In the genomic region with DNA sequence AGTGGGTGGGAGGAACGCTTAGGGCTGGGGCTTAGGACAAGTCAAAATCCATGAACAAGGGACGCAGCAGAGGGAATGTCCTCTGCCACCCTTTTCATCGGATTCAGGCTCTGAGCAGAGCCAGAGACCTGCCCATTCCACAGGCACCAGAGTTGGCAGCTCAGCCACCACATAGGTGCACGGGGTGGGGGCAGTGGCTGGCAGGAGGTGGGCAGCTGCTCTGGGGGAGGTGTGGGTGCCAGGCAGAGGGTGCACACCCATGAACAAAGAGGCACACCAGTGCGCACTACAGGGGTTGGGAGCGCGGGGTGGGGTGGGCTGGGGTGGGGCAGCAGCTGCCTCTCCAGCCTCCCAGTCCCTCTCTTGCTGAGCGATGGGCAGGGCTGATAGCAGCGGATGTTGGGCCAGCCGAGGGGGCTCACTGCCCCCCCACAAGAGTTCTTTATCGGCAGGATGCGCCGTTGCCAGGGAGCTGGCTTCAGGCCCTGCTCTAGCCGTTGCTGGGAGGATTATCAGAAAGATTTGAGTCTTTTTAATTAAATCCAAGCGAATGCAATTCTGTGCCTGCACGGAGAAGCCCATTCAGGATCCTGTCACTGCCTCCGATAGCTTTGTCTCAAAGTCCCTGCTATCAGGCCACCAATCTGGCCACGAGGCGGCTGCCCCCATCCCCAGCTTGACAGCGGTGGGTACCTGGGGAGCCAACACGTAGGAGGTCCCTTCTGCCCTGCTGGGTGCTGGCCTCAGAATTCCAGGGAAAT, we compare ENCODE assay signal across 16 cellular contexts.
DNase-seq lines count a peak whose midpoint lies in the region; ATAC-seq and TF ChIP-seq lines count a peak whose summit lies in the region.
"Had no signal": no experiment of that assay in that cellular context is flagged by ENCODE, and none has a peak within 500 bp of the region (broad histone marks: within the 10 kb centered on the region; RNA-seq: fewer than 3 reads in every experiment).

No MANE protein-coding gene starts in this region.

- no peaks in the 10 kb centered on the region for H3K4me1 Mint-ChIP-seq in neural crest cell
- H3K4me1 Mint-ChIP-seq: CD8-positive, alpha-beta memory T cell had no signal

- ATAC-seq in HG02852 (IDR thresholded peaks at IDR 0.05; ENCODE audit: unreplicated experiment) = no peak
- ATAC-seq: PC-3 had no signal

- H3K36me3 Mint-ChIP-seq in neural crest cell (ENCODE audit: low read depth) = no peaks in the 10 kb centered on the region
- H3K36me3 Mint-ChIP-seq: CD8-positive, alpha-beta memory T cell had no signal

- TF ChIP-seq CTCF in neural crest cell (conservative IDR thresholded peaks at IDR 0.05) = no peak

- DNase-seq in NCI-H2081 (lab: John Stamatoyannopoulos, UW) (peak; percentile 23 to 60), NCI-H2081 treated with DMSO at 0.1 percent for 48 hours (lab: John Stamatoyannopoulos, UW) (no peak), COR-L47 (lab: John Stamatoyannopoulos, UW) (peak; percentile 84), SK-N-DZ (ENCODE audit: low spot score) (peak; percentile 89), neural crest cell (ENCODE audit: low read depth, low spot score) (no peak), GM19238 (ENCODE audit: insufficient read length, low spot score) (no peak), AG08395 (ENCODE audit: low spot score) (no peak)
- DNase-seq: CD8-positive, alpha-beta memory T cell; IMR-90; Karpas-422; MM.1S; NCI-H1105; NCI-H1930; NCI-H526; PC-3 had no signal

- H3K27ac Mint-ChIP-seq in neural crest cell (ENCODE audit: unreplicated experiment) = peak overlapping the region; percentile 27
- H3K27ac Mint-ChIP-seq: CD8-positive, alpha-beta memory T cell had no signal

- H3K9me3 Mint-ChIP-seq in neural crest cell = no peaks in the 10 kb centered on the region
- H3K9me3 Mint-ChIP-seq: CD8-positive, alpha-beta memory T cell had no signal

- H3K27me3 Mint-ChIP-seq in neural crest cell (ENCODE audit: low read depth) = no peaks in the 10 kb centered on the region

- H3K4me3 Mint-ChIP-seq in neural crest cell = no peak overlapping the region
- H3K4me3 Mint-ChIP-seq: CD8-positive, alpha-beta memory T cell had no signal

Comparison
In these comparisons a context has a peak if more than half of its experiments do, and no peak if none do; other contexts are left out.
1. DNase-seq: peak in NCI-H2081 (2 of 2), COR-L47 (single experiment) and SK-N-DZ (single experiment); none in NCI-H2081 treated with DMSO at 0.1 percent for 48 hours (single experiment), neural crest cell (single experiment), GM19238 (single experiment) and AG08395 (single experiment).